27 cellular contexts compared by ENCODE assay signal in the genomic region with DNA sequence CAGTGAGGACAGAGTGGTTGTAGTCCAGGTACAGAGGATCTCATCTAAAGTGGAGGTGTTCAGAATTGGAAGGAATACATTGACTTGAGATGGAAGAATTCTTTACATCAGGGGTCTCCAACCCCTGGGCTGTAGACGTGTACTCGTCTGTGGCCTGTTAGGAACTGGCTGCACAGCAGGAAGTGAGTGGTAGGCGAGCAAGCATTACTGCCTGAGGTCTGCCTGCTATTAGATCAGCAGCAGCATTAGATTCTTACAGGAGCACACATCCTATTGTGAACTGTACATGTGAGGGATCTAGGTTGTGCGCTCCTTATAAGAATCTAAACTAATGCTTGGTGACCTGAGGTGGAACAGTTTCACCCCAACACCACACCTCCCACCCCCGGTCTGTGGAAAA.
DNase-seq lines count a peak whose midpoint lies in the region; ATAC-seq and TF ChIP-seq lines count a peak whose summit lies in the region.
"Had no signal": no experiment of that assay in that cellular context is flagged by ENCODE, and none has a peak within 500 bp of the region (broad histone marks: within the 10 kb centered on the region; RNA-seq: fewer than 3 reads in every experiment).

No MANE protein-coding gene starts in this region.

- H3K36me3 ChIP-seq in SK-N-SH (replicated peaks in 1 of 2; ENCODE audit: control insufficient read depth in 1 of 2, insufficient read depth in 2 of 2, low read length in 1 of 2) (no peaks in the 10 kb centered on the region), RWPE2 (ENCODE audit: low read depth) (no peaks in the 10 kb centered on the region)
- H3K36me3 ChIP-seq: cardiac muscle cell had no signal

- H3K4me2 ChIP-seq in SK-N-SH: peak overlapping the region; percentile 26; the same call in 1 of the 2 replicates
- H3K4me2 ChIP-seq: PC-9 had no signal

- H3K9me3 Mint-ChIP-seq in mesothelial cell of epicardium: peaks cover 4% of the 10 kb centered on the region
- H3K9me3 Mint-ChIP-seq: activated naive CD4-positive, alpha-beta T cell treated with anti-CD3 and anti-CD28 coated beads, Interleukin-2, amount 10 ng/mL, durations not matched to agents 7 days and 5 days; activated T-helper 1 cell treated with anti-CD3 and anti-CD28 coated beads, Interleukin-12 subunit alpha, Interleukin-12 subunit beta, Interleukin-2, Interleukin-4 antibody, amounts not matched to agents 30 ng/mL and 10 ng/mL and 1 ng/mL, durations not matched to agents 14 hours and 24 hours and 36 hours; dendritic cell treated with granulocyte-macrophage colony-stimulating factor and Interleukin-4, amounts not matched to agents 40 ng/mL and 50 ng/mL, for 4 days had no signal

- H3K4me1 Mint-ChIP-seq in mesothelial cell of epicardium: peaks cover 56% of the 10 kb centered on the region

- no peaks in the 10 kb centered on the region for H3K9me3 ChIP-seq in SK-N-SH
- no peaks in the 10 kb centered on the region for H3K9me3 ChIP-seq in RWPE2 (ENCODE audit: severe bottlenecking)
- H3K9me3 ChIP-seq: tibial nerve had no signal

- peaks cover 4 to 17% of the 10 kb centered on the region in 2 experiments; a peak in 3 of 4 replicates for H3K4me1 ChIP-seq in SK-N-SH (ENCODE audit: control insufficient read depth in 1 of 2, insufficient read depth in 2 of 2, low read depth in 1 of 2, low read length in 1 of 2)
- peaks cover 26% of the 10 kb centered on the region for H3K4me1 ChIP-seq in RWPE2 (ENCODE audit: insufficient read depth, poor library complexity, severe bottlenecking)

- H3K27me3 Mint-ChIP-seq in mesothelial cell of epicardium (ENCODE audit: low read depth): no peaks in the 10 kb centered on the region
- H3K27me3 Mint-ChIP-seq: activated naive CD4-positive, alpha-beta T cell treated with anti-CD3 and anti-CD28 coated beads, Interleukin-2, amount 10 ng/mL, durations not matched to agents 7 days and 5 days; CD4-positive, CD25-positive, alpha-beta regulatory T cell; dendritic cell treated with granulocyte-macrophage colony-stimulating factor and Interleukin-4, amounts not matched to agents 40 ng/mL and 50 ng/mL, for 4 days had no signal

- CTCF ChIA-PET in SK-N-SH (lab: Yijun Ruan, JAX): no interaction called here

- H3K4me3 ChIP-seq in SK-N-SH (ENCODE audit: low read depth in 2 of 2, low read length in 1 of 2) (no peak overlapping the region), RWPE2 (ENCODE audit: severe bottlenecking) (no peak overlapping the region), lower leg skin (ENCODE audit: low read depth, poor library complexity, severe bottlenecking) (no peak overlapping the region)
- H3K4me3 ChIP-seq: cardiac muscle cell, PC-9, tibial nerve had no signal

- WGBS in SK-N-SH (ENCODE audit: low lambda C conversion rate): 75% methylated on average over 5 of the region's 5 CpGs
- 89 to 97% methylated on average over 5 of the region's 5 CpGs for WGBS in lower leg skin, 2 donors

- ATAC-seq in SK-N-SH treated with all-trans-retinoic acid at 6 μM for 48 hours (no peak), RWPE2 (ENCODE audit: low read depth) (peak; percentile 54; the same call in 1 of the 3 replicates), HG03520 (IDR thresholded peaks at IDR 0.05; ENCODE audit: unreplicated experiment) (no peak)

- peak overlapping the region; percentile 24 for H3K27ac Mint-ChIP-seq in mesothelial cell of epicardium
- H3K27ac Mint-ChIP-seq: activated naive CD4-positive, alpha-beta T cell treated with anti-CD3 and anti-CD28 coated beads, Interleukin-2, amount 10 ng/mL, durations not matched to agents 7 days and 5 days; activated T-helper 1 cell treated with anti-CD3 and anti-CD28 coated beads, Interleukin-12 subunit alpha, Interleukin-12 subunit beta, Interleukin-2, Interleukin-4 antibody, amounts not matched to agents 30 ng/mL and 10 ng/mL and 1 ng/mL, durations not matched to agents 14 hours and 24 hours and 36 hours; dendritic cell treated with granulocyte-macrophage colony-stimulating factor and Interleukin-4, amounts not matched to agents 40 ng/mL and 50 ng/mL, for 4 days had no signal

- H3F3A ChIP-seq in SK-N-SH (replicated peaks; ENCODE audit: insufficient read depth): peaks cover 6% of the 10 kb centered on the region

- H3K27ac ChIP-seq in SK-N-SH (ENCODE audit: low read depth in 2 of 2, low read length in 1 of 2) (no peak overlapping the region), RWPE2 (ENCODE audit: poor library complexity, severe bottlenecking) (no peak overlapping the region)
- H3K27ac ChIP-seq: 22Rv1, cardiac muscle cell, PC-9, tibial nerve had no signal

- DNase-seq in SK-N-SH: no peak
- DNase-seq in RWPE2 (ENCODE audit: low spot score): no peak
- DNase-seq in dermis blood vessel endothelial cell: peak; percentile 28
- no peak for DNase-seq in mesothelial cell of epicardium (ENCODE audit: low spot score in 2 of 2, unreplicated experiment in 2 of 2)
- DNase-seq in lower leg skin (ENCODE audit: low spot score in 2 of 2): no peak
- no peak for DNase-seq in NCI-H1417 treated with DMSO at 0.1 percent for 48 hours (lab: John Stamatoyannopoulos, UW)
- DNase-seq: activated CD4-positive, alpha-beta T cell treated with anti-CD3 and anti-CD28 coated beads, Interleukin-2, amount 50 U/mL, for 4 hours; activated naive CD4-positive, alpha-beta T cell treated with anti-CD3 and anti-CD28 coated beads, Interleukin-2, amount 10 ng/mL, durations not matched to agents 7 days and 5 days; CD4-positive, CD25-positive, alpha-beta regulatory T cell; DMS 273 treated with DMSO at 0.1 percent for 48 hours; H7; KBM-7; NCI-H146; PC-9; retina; SHP77 treated with DMSO at 0.1 percent for 48 hours; small intestine; stimulated activated CD4-positive, alpha-beta T cell treated with anti-CD3 and anti-CD28 coated beads, Interleukin-2, amount 100 ng/mL, for 24 hours; T1000 had no signal

- TF ChIP-seq RAD21 in SK-N-SH (IDR thresholded peaks at IDR 0.05; ENCODE audit: low read length): no peak

- no peaks in the 10 kb centered on the region for H4K20me1 ChIP-seq in SK-N-SH (ENCODE audit: insufficient read depth)

- H3K27me3 ChIP-seq in SK-N-SH (ENCODE audit: insufficient read depth) (no peaks in the 10 kb centered on the region), RWPE2 (ENCODE audit: insufficient read depth, poor library complexity, severe bottlenecking) (no peaks in the 10 kb centered on the region)
- H3K27me3 ChIP-seq: cardiac muscle cell, tibial nerve had no signal

- no peak overlapping the region for H3K4me3 Mint-ChIP-seq in mesothelial cell of epicardium
- H3K4me3 Mint-ChIP-seq: activated naive CD4-positive, alpha-beta T cell treated with anti-CD3 and anti-CD28 coated beads, Interleukin-2, amount 10 ng/mL, durations not matched to agents 7 days and 5 days; activated T-helper 1 cell treated with anti-CD3 and anti-CD28 coated beads, Interleukin-12 subunit alpha, Interleukin-12 subunit beta, Interleukin-2, Interleukin-4 antibody, amounts not matched to agents 30 ng/mL and 10 ng/mL and 1 ng/mL, durations not matched to agents 14 hours and 24 hours and 36 hours; CD4-positive, CD25-positive, alpha-beta regulatory T cell; dendritic cell treated with granulocyte-macrophage colony-stimulating factor and Interleukin-4, amounts not matched to agents 40 ng/mL and 50 ng/mL, for 4 days; nephron had no signal

- H3K9me2 ChIP-seq in SK-N-SH: no peaks in the 10 kb centered on the region

- POLR2A ChIA-PET in SK-N-SH (lab: Yijun Ruan, JAX): no interaction called here

- no peak overlapping the region for H3K9ac ChIP-seq in SK-N-SH

- H3K79me2 ChIP-seq in SK-N-SH (ENCODE audit: insufficient read depth): peaks cover 8% of the 10 kb centered on the region; the same call in 1 of the 2 replicates

- TF ChIP-seq CTCF in SK-N-SH (IDR thresholded peaks at IDR 0.05) (no peak), RWPE2 (IDR thresholded peaks at IDR 0.05; ENCODE audit: poor library complexity, severe bottlenecking) (no peak), mesothelial cell of epicardium (IDR thresholded peaks at IDR 0.05; ENCODE audit: unreplicated experiment) (no peak), lower leg skin (IDR thresholded peaks at IDR 0.05) (no peak)

- no peak for TF ChIP-seq EP300 in SK-N-SH (IDR thresholded peaks at IDR 0.05; ENCODE audit: borderline replicate concordance in 1 of 2, low read depth in 1 of 2, low read length in 1 of 2)

- no peak for TF ChIP-seq POLR2A in lower leg skin (IDR thresholded peaks at IDR 0.05)

- peaks cover 13% of the 10 kb centered on the region for H3K36me3 Mint-ChIP-seq in mesothelial cell of epicardium

- H2AFZ ChIP-seq in SK-N-SH (ENCODE audit: low read depth): no peak overlapping the region
- H2AFZ ChIP-seq: PC-9 had no signal

- intact Hi-C loops in lower leg skin (cut with DNase I; ENCODE audit: low total_unique reads): no loop called here

TF ChIP-seq in SK-N-SH, 30 proteins besides CTCF, POLR2A, EP300 and RAD21 (continues in another document):
- TF ChIP-seq, protein P1, sequence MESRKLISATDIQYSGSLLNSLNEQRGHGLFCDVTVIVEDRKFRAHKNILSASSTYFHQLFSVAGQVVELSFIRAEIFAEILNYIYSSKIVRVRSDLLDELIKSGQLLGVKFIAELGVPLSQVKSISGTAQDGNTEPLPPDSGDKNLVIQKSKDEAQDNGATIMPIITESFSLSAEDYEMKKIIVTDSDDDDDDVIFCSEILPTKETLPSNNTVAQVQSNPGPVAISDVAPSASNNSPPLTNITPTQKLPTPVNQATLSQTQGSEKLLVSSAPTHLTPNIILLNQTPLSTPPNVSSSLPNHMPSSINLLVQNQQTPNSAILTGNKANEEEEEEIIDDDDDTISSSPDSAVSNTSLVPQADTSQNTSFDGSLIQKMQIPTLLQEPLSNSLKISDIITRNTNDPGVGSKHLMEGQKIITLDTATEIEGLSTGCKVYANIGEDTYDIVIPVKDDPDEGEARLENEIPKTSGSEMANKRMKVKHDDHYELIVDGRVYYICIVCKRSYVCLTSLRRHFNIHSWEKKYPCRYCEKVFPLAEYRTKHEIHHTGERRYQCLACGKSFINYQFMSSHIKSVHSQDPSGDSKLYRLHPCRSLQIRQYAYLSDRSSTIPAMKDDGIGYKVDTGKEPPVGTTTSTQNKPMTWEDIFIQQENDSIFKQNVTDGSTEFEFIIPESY (IDR thresholded peaks at IDR 0.05; ENCODE audit: borderline replicate concordance, low read depth): no peak

TF ChIP-seq in SK-N-SH treated with all-trans-retinoic acid at 6 μM for 48 hours, 23 proteins besides CTCF, POLR2A, EP300 and RAD21 (continues in another document):
- TF ChIP-seq ARNTL (CRISPR knock-in tag; IDR thresholded peaks at IDR 0.05; ENCODE audit: borderline replicate concordance, low read depth) (no peak), TCF4 (CRISPR knock-in tag; IDR thresholded peaks at IDR 0.05; ENCODE audit: borderline replicate concordance) (no peak), ZC3H10 (CRISPR knock-in tag; IDR thresholded peaks at IDR 0.05) (no peak), CSDC2 (CRISPR knock-in tag; IDR thresholded peaks at IDR 0.05) (no peak), ZNF70 (CRISPR knock-in tag; IDR thresholded peaks at IDR 0.05) (no peak), RARB (CRISPR knock-in tag; IDR thresholded peaks at IDR 0.05) (no peak), ESRRG (CRISPR knock-in tag; IDR thresholded peaks at IDR 0.05) (no peak)
